ENCODE assay signal across 25 cellular contexts in genomic region chr4:81162752-81163458, GRCh38. TPM values are rescaled to one million over a fixed set of nuclear protein-coding genes. Genes with fewer than 3 reads are reported as not detected.
"Had no signal": no experiment of that assay in that cellular context is flagged by ENCODE, and none has a peak within 500 bp of the region (broad histone marks: within the 10 kb centered on the region; RNA-seq: fewer than 3 reads in every experiment).

No MANE protein-coding gene starts in this region.

- H3K9ac ChIP-seq: parathyroid adenoma had no signal

- H3K27me3 ChIP-seq: left lung, right atrium auricular region, right lobe of liver, tibial nerve, uterus had no signal

- H3K9me3 ChIP-seq: left lung, lower lobe of right lung, right atrium auricular region, right lobe of liver, tibial nerve, uterus had no signal

- H3K4me3 ChIP-seq: left lung, lower lobe of right lung, right atrium auricular region, right lobe of liver, smooth muscle cell, tibial nerve, uterus had no signal

- H3K79me2 ChIP-seq: parathyroid adenoma had no signal

- H3K4me1 ChIP-seq: left lung, lower lobe of right lung, parathyroid adenoma, right atrium auricular region, right lobe of liver, tibial nerve, uterus had no signal

- H3K27ac ChIP-seq: left lung, lower lobe of right lung, parathyroid adenoma, right atrium auricular region, right lobe of liver, tibial nerve, uterus had no signal

- DNase-seq: hippocampal formation; kidney glomerular epithelial cell; left colon; left lung; lower lobe of right lung; mammary epithelial cell; mesenchymal stem cell; naive thymus-derived CD8-positive, alpha-beta T cell; nucleus accumbens; right lobe of liver; stimulated activated CD4-positive, alpha-beta T cell treated with anti-CD3 and anti-CD28 coated beads, Interleukin-1b, Interleukin-23, amount 100 ng/mL, for 48 hours; stimulated activated CD4-positive, alpha-beta T cell treated with anti-CD3 and anti-CD28 coated beads, Interleukin-2, amount 100 ng/mL, for 48 hours; stimulated activated CD4-positive, alpha-beta T cell treated with anti-CD3 and anti-CD28 coated beads, Interleukin-4, amount 100 ng/mL, for 4 hours; stimulated activated CD8-positive, alpha-beta memory T cell treated with anti-CD3 and anti-CD28 coated beads, Interleukin-4, amount 100 ng/mL, for 48 hours; stimulated activated naive CD4-positive, alpha-beta T cell treated with Interleukin-2 at 50 U/mL for 16 hours; stimulated activated naive CD8-positive, alpha-beta T cell treated with anti-CD3 and anti-CD28 coated beads, Interleukin-15, amount 100 ng/mL, for 72 hours; substantia nigra; uterus had no signal

- H3K36me3 ChIP-seq: left lung, lower lobe of right lung, right atrium auricular region, right lobe of liver, tibial nerve, uterus had no signal

- H2AFZ ChIP-seq: parathyroid adenoma had no signal

- ATAC-seq: left colon; left lung; lower lobe of right lung; naive thymus-derived CD8-positive, alpha-beta T cell; right lobe of liver; stimulated activated memory B cell treated with anti-CD40 and anti-IgM and Interleukin-4, amounts not matched to agents 10 μg/mL and 1 μg/mL and 100 μg/mL, for 72 hours; stimulated activated naive CD8-positive, alpha-beta T cell treated with anti-CD3 and anti-CD28 coated beads, Interleukin-15, amount 100 ng/mL, for 72 hours had no signal

- H3K4me2 ChIP-seq: smooth muscle cell had no signal

RNA-seq across cellular contexts. Expression of gene PRKG2, which starts 52.1 kb away (rescaled TPM):
- total RNA-seq: osteocyte, pulmonary artery endothelial cell had no signal
- polyA plus RNA-seq: smooth muscle cell had no signal
